Comparison of ENCODE assay signal across 8 cellular contexts in the genomic region with DNA sequence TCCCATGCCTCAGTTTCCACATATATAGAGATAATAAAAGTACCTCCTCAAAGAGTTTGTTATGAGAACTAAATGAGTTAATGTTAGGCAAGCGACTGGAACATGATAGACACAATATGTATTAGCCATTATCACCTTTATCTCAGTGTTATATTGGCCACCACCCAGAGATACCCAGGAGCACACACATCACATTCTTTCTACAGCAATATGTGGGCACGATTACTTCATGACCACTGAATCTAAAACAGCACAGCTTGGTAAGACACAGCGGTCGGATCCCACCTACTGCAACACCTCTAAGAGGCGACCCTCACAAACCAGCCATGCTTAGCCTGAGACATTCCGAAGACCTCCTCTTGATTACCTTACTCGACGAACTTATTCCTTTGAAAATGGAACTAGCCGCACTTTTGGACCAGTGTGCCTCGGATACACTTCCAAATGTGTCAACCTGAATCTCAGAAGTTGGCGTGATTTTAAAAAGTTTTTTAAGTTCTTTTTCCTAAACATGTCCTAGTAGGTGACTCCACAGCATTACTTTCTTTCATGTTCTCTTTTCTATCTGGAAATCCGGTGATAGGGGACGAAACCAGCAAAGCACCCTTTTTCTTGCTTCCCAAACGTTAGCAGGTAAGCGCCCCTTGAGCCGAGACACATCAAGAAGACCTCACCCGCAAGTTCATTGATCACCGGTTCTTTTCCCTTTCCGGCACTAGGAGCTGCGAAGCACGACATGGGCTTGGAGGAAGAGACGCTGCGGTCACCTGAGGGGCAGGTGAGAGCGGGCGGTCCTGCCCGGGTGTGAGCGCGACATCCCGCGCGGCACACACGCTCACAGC. TPM values are rescaled to one million over a fixed set of nuclear protein-coding genes. Genes with fewer than 3 reads are reported as not detected.
DNase-seq lines count a peak whose midpoint lies in the region; ATAC-seq and TF ChIP-seq lines count a peak whose summit lies in the region.

No MANE protein-coding gene starts in this region.

- TF ChIP-seq EP300 in stomach (IDR thresholded peaks at IDR 0.05), result no peak

- peaks cover 34% of the 10 kb centered on the region for H3K4me1 Mint-ChIP-seq in activated T-helper 17 cell treated with anti-CD3 and anti-CD28 coated beads, Interleukin-2, amount 50 U/mL, for 72 hours

- H3K4me3 Mint-ChIP-seq in activated T-helper 17 cell treated with anti-CD3 and anti-CD28 coated beads, Interleukin-2, amount 50 U/mL, for 72 hours, result peak overlapping the region; percentile 91

- H3K27ac ChIP-seq in iPS-20b (ENCODE audit: low read length) (no peak overlapping the region), stomach (peak overlapping the region; percentile 91 to 98 (median 94))

- no peak for TF ChIP-seq CTCF in GM12865 (IDR thresholded peaks at IDR 0.05; ENCODE audit: insufficient read depth, low read depth, low read length, missing control alignments)
- no peak for TF ChIP-seq CTCF in stomach (IDR thresholded peaks at IDR 0.05)

- H3K9me3 ChIP-seq in iPS-20b (ENCODE audit: insufficient read depth, low read depth, low read length), result no peaks in the 10 kb centered on the region
- no peaks in the 10 kb centered on the region for H3K9me3 ChIP-seq in stomach

- H3K27me3 Mint-ChIP-seq in activated T-helper 17 cell treated with anti-CD3 and anti-CD28 coated beads, Interleukin-2, amount 50 U/mL, for 72 hours, result no peaks in the 10 kb centered on the region

- 13 to 23% (median 19%) methylated on average over 32 of the region's 32 CpGs for WGBS in stomach, 5 donors

- ATAC-seq in HG03521 (IDR thresholded peaks at IDR 0.05; ENCODE audit: unreplicated experiment), result peak; percentile 11
- no peak for ATAC-seq in activated T-helper 17 cell treated with anti-CD3 and anti-CD28 coated beads, Interleukin-2, amount 50 U/mL, for 72 hours (replicated peaks)
- ATAC-seq in HG02973 (IDR thresholded peaks at IDR 0.05; ENCODE audit: unreplicated experiment), result no peak

- H3K9ac ChIP-seq in iPS-20b (ENCODE audit: low read depth, low read length), result peak overlapping the region; percentile 70; the same call in 1 of the 2 replicates

- intact Hi-C loops in stomach (cut with DNase I; ENCODE audit: low total_unique reads), result no loop called here

- H3K27me3 ChIP-seq in iPS-20b (ENCODE audit: insufficient read depth, low read length), result peaks cover 16% of the 10 kb centered on the region; the same call in 1 of the 2 replicates
- no peaks in the 10 kb centered on the region for H3K27me3 ChIP-seq in stomach

- no peak for TF ChIP-seq POLR2A in stomach (IDR thresholded peaks at IDR 0.05)

- peaks cover 7% of the 10 kb centered on the region for H3K36me3 Mint-ChIP-seq in activated T-helper 17 cell treated with anti-CD3 and anti-CD28 coated beads, Interleukin-2, amount 50 U/mL, for 72 hours (ENCODE audit: low read depth)

- H3K36me3 ChIP-seq in iPS-20b (ENCODE audit: insufficient read depth, low read depth, low read length) (no peaks in the 10 kb centered on the region), stomach (peaks cover 0 to 5% (median 2%) of the 10 kb centered on the region in 4 donors)

- H3K27ac Mint-ChIP-seq in activated T-helper 17 cell treated with anti-CD3 and anti-CD28 coated beads, Interleukin-2, amount 50 U/mL, for 72 hours, result peak overlapping the region; percentile 67

- H3K4me1 ChIP-seq in iPS-20b (ENCODE audit: insufficient read depth, low read length) (peaks cover 20% of the 10 kb centered on the region), stomach (peaks cover 14 to 60% (median 33%) of the 10 kb centered on the region in 4 donors)

- DNase-seq in GM12865 (ENCODE audit: low read depth) (peak; percentile 41), stomach (peak; percentile 41), SKM-1 treated with dmso at 0.1 percent for 144 hours (lab: John Stamatoyannopoulos, UW; ENCODE audit: unreplicated experiment) (no peak), H4 (ENCODE audit: low spot score) (no peak)

- no peaks in the 10 kb centered on the region for H3K9me3 Mint-ChIP-seq in activated T-helper 17 cell treated with anti-CD3 and anti-CD28 coated beads, Interleukin-2, amount 50 U/mL, for 72 hours

- H3K4me3 ChIP-seq in GM12865 (ENCODE audit: low read depth, low read length), result peak overlapping the region; percentile 96
- peak overlapping the region; percentile 94 for H3K4me3 ChIP-seq in iPS-20b (ENCODE audit: low read length)
- peak overlapping the region; percentile 71 to 97 (median 93) for H3K4me3 ChIP-seq in stomach

RNA-seq across cellular contexts. Expression of a gene that starts 0.9 kb away (rescaled TPM):
- total RNA-seq in activated T-helper 17 cell treated with anti-CD3 and anti-CD28 coated beads, Interleukin-2, amount 50 U/mL, for 72 hours, result 10 to 100 TPM; 19.6 to 36.3 TPM
- 100 to 1,000 TPM in 4 of 5 donors, 10 to 100 TPM in 1; 84.6 to 262 (median 143) TPM for total RNA-seq in stomach
- polyA plus RNA-seq in stomach, result 100 to 1,000 TPM in 1 of 3 donors, 10 to 100 TPM in 2; 83.7 to 136 (median 92.3) TPM
- total RNA-seq in H4 (2014; rRNA removed; shearing (Covaris generic)), result 20.2 and 23.6 TPM in 2 replicates

Comparison
In these comparisons a context has a peak if more than half of its experiments do, and no peak if none do; other contexts are left out.
1. DNase-seq: peak in GM12865 (single experiment) and stomach (single experiment); none in SKM-1 treated with dmso at 0.1 percent for 144 hours (single experiment) and H4 (single experiment).
2. Peak in every context shown above with its lines, with median percentiles within 50 percentile points of each other: H3K4me3 ChIP-seq.